ENCODE assay signal across 8 cellular contexts in the genomic region with DNA sequence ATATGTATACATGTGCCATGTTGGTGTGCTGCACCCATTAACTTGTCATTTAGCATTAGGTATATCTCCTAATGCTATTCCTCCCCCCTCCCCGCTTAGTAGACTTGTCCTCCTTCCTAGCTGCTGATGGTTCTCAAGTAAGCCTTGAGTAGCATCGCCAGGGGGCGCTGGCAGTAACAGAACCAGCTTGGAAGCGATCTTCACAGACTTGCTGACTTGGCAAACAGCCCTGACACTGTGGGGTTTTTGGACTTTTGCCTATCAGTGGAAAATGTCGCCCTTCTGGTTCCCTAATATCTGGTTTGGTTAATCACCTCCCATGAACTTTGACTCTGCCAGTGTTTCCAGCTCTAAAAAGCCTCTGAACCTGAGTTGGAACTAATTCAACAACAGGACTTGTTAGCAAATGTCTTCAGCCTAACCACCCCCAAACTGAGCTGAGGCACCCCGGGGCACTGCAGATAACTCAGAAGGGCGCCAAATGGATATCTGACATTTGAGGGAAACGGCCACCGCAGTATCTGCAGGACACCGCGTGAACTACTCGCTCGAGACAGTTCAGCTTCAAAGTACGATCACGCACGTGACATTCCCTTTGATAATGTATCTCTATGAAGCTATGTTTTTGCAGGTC. TPM values are rescaled to one million over a fixed set of nuclear protein-coding genes. Genes with fewer than 3 reads are reported as not detected.
A peak's percentile ranks its signal among the peaks of the same experiment; 100 is the strongest.
DNase-seq lines count a peak whose midpoint lies in the region; ATAC-seq and TF ChIP-seq lines count a peak whose summit lies in the region.

No MANE protein-coding gene starts in this region.

- H3K9me2 ChIP-seq in PC-9 (ENCODE audit: insufficient read depth): no peaks in the 10 kb centered on the region

- ATAC-seq in esophagus mucosa: peak; percentile 71
- peak; percentile 94 to 99 for ATAC-seq in naive B cell (ENCODE audit: low read depth in 2 of 2)
- ATAC-seq in GM19395 (IDR thresholded peaks at IDR 0.05; ENCODE audit: unreplicated experiment): no peak

- TF ChIP-seq CTCF in PC-9 (conservative IDR thresholded peaks at IDR 0.05): peak; percentile 95

- no peaks in the 10 kb centered on the region for H3K27me3 ChIP-seq in PC-9 (ENCODE audit: insufficient read depth, low read depth)

- 0 out of 2 replicates have a peak, but pooled peaks cover 7% of the 10 kb centered on the region for H3K79me2 ChIP-seq in PC-9 (ENCODE audit: low read depth)

- DNase-seq in DMS114 treated with DMSO at 0.1 percent for 48 hours (lab: John Stamatoyannopoulos, UW; ENCODE audit: unreplicated experiment): peak; percentile 82
- peak; percentile 90 for DNase-seq in LHCN-M2 (ENCODE audit: low read depth)
- DNase-seq in PC-9: peak; percentile 88 to 89
- DNase-seq in activated T-cell treated with anti-CD3 and anti-CD28 coated beads for 48 hours (ENCODE audit: low read depth): peak; percentile 80
- DNase-seq in naive B cell: peak; percentile 80
- DNase-seq in stimulated activated CD8-positive, alpha-beta memory T cell treated with anti-CD3 and anti-CD28 coated beads, Interleukin-7, amount 100 ng/mL, for 24 hours (ENCODE audit: low read depth): peak; percentile 79

- peaks cover 18% of the 10 kb centered on the region for H3K4me1 ChIP-seq in PC-9 (replicated peaks; ENCODE audit: insufficient read depth)

- POLR2A ChIA-PET in PC-9 (lab: Charles Lee; ENCODE audit: unreplicated experiment): interaction anchor here (0.5 to 0.7 kb wide), 4 partner anchors 46 to 1254 kb away, joined by 3 to 4 read pairs (median 4); a partner anchor contains a TSS

- no peaks in the 10 kb centered on the region for H4K20me1 ChIP-seq in PC-9 (ENCODE audit: insufficient read depth)

- H3K27me3 Mint-ChIP-seq in naive B cell: no peaks in the 10 kb centered on the region

- peak overlapping the region; percentile 17 for H3K27ac ChIP-seq in PC-9

- peaks cover 24% of the 10 kb centered on the region for H3K36me3 ChIP-seq in PC-9 (ENCODE audit: low read depth)

- H3K9me3 Mint-ChIP-seq in naive B cell: no peaks in the 10 kb centered on the region

- peak overlapping the region in 2 of 6 donors; percentile 39 to 50 for H3K27ac Mint-ChIP-seq in naive B cell

- no peak overlapping the region for H2AFZ ChIP-seq in PC-9

- H3K9me3 ChIP-seq in PC-9 (ENCODE audit: insufficient read depth, low read depth): no peaks in the 10 kb centered on the region

- H3K4me2 ChIP-seq in PC-9: peak overlapping the region; percentile 53

- H3K36me3 Mint-ChIP-seq in naive B cell: no peaks in the 10 kb centered on the region

- no peak overlapping the region for H3K4me3 Mint-ChIP-seq in naive B cell

- CTCF ChIA-PET in PC-9 (lab: Charles Lee): interaction anchor here (0.6 to 1.7 kb wide), 7 partner anchors 34 to 148 kb away, joined by 3 to 16 read pairs (median 6); no protein-coding TSS in a partner anchor

- H3F3A ChIP-seq in PC-9 (ENCODE audit: insufficient read depth, low read depth): peaks cover 65% of the 10 kb centered on the region

- H3K4me3 ChIP-seq in PC-9: no peak overlapping the region

- H3K4me1 Mint-ChIP-seq in naive B cell: peaks cover 5 to 12% (median 11%) of the 10 kb centered on the region in 3 donors

- no TSS peak for BruUV-seq in PC-9 (replicated peaks; lab: Mats Ljungman, UMichigan)

- intact Hi-C loops in PC-9 (cut with micrococcal nuclease; ENCODE audit: unreplicated experiment): loop anchor here (1.0 to 5.0 kb wide), 4 partner anchors 17 to 150 kb away; a partner anchor contains a TSS

RNA-seq across cellular contexts. Expression of a gene that starts 15.4 kb away (rescaled TPM):
- total RNA-seq in LHCN-M2 (2014; rRNA removed) (0.11 TPM in 1 of 2 replicates, not detected in the other), PC-9 (2021) (0.35 and 0.48 TPM in 2 replicates), esophagus mucosa (0.24 TPM)
- 0.02 TPM for polyA plus RNA-seq in LHCN-M2 (2012)
- 1 to 10 TPM in 1 of 6 donors, under 1 TPM in 4, not detected in 1; 0.16 to 4.6 (median 0.31) TPM for polyA plus RNA-seq in naive B cell (ENCODE audit: low read depth in 6 of 6)

RNA-seq across cellular contexts. Expression of a gene that starts 39.5 kb away (rescaled TPM):
- total RNA-seq in LHCN-M2 (2014; rRNA removed): 5.8 and 6.2 TPM in 2 replicates
- 7.1 TPM for polyA plus RNA-seq in LHCN-M2 (2012)
- 58.3 and 72.4 TPM in 2 replicates for total RNA-seq in PC-9 (2021)
- total RNA-seq in esophagus mucosa: 6.3 TPM
- 10 to 100 TPM; 13.3 to 38.9 (median 19.1) TPM for polyA plus RNA-seq in naive B cell (ENCODE audit: low read depth in 6 of 6)

RNA-seq across cellular contexts. Expression of a gene that starts 55.6 kb away (rescaled TPM):
- 19.8 and 29.0 TPM in 2 replicates for total RNA-seq in LHCN-M2 (2014; rRNA removed)
- polyA plus RNA-seq in LHCN-M2 (2012): 20.2 TPM
- total RNA-seq in PC-9 (2021): 12.9 and 18.7 TPM in 2 replicates
- 2.6 TPM for total RNA-seq in esophagus mucosa
- polyA plus RNA-seq in naive B cell (ENCODE audit: low read depth in 6 of 6): 10 to 100 TPM; 16.9 to 47.0 (median 22.3) TPM
